In genomic region chr3:195129644-195130492, GRCh38 we compare ENCODE assay signal across 1 cellular context.
TF ChIP-seq lines count a peak whose summit lies in the region.

No MANE protein-coding gene starts in this region.

TF ChIP-seq in K562, 482 proteins besides CTCF, POLR2A, EP300 and RAD21 (continued from another document):
- TF ChIP-seq, protein P1, sequence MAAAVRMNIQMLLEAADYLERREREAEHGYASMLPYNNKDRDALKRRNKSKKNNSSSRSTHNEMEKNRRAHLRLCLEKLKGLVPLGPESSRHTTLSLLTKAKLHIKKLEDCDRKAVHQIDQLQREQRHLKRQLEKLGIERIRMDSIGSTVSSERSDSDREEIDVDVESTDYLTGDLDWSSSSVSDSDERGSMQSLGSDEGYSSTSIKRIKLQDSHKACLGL (CRISPR knock-in tag; IDR thresholded peaks at IDR 0.05; ENCODE audit: borderline replicate concordance, poor library complexity, severe bottlenecking) = no peak
- TF ChIP-seq, protein P2, sequence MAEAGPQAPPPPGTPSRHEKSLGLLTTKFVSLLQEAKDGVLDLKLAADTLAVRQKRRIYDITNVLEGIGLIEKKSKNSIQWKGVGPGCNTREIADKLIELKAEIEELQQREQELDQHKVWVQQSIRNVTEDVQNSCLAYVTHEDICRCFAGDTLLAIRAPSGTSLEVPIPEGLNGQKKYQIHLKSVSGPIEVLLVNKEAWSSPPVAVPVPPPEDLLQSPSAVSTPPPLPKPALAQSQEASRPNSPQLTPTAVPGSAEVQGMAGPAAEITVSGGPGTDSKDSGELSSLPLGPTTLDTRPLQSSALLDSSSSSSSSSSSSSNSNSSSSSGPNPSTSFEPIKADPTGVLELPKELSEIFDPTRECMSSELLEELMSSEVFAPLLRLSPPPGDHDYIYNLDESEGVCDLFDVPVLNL (CRISPR knock-in tag; IDR thresholded peaks at IDR 0.05; ENCODE audit: low read depth) = no peak
- TF ChIP-seq MAFG (tag; conservative IDR thresholded peaks at IDR 0.05) = peak; percentile 22; the same call in 1 of the 2 replicates
- TF ChIP-seq KLF10 (CRISPR knock-in tag; IDR thresholded peaks at IDR 0.05) = no peak
- no peak for TF ChIP-seq TSHZ1 (CRISPR knock-in tag; IDR thresholded peaks at IDR 0.05)
- TF ChIP-seq FIP1L1 (IDR thresholded peaks at IDR 0.05; ENCODE audit: low read depth, low read length, poor library complexity, severe bottlenecking) = no peak
- peak; percentile 42; the same call in 1 of the 2 replicates for TF ChIP-seq DPF2 (IDR thresholded peaks at IDR 0.05)
TF ChIP-seq in K562: peak in this region for 11.
